Comparison of ENCODE assay signal across 1 cellular context in genomic region chrX:77436682-77437081, GRCh38.
TF ChIP-seq lines count a peak whose summit lies in the region.

No MANE protein-coding gene starts in this region.

TF ChIP-seq in SK-N-SH, 30 proteins besides CTCF, POLR2A, EP300 and RAD21 (continued from another document):
- TF ChIP-seq IRF3 (IDR thresholded peaks at IDR 0.05; ENCODE audit: low read depth, low read length) (no peak), USF1 (IDR thresholded peaks at IDR 0.05; ENCODE audit: borderline replicate concordance, low read depth) (no peak), SMC3 (IDR thresholded peaks at IDR 0.05; ENCODE audit: low read depth, low read length) (no peak), TEAD4 (IDR thresholded peaks at IDR 0.05; ENCODE audit: borderline replicate concordance, insufficient read depth) (no peak), EZH2phosphoT487 (IDR thresholded peaks at IDR 0.05; ENCODE audit: borderline replicate concordance, low read depth) (no peak), MEF2A (IDR thresholded peaks at IDR 0.05; ENCODE audit: borderline replicate concordance, low read depth) (no peak), USF2 (IDR thresholded peaks at IDR 0.05; ENCODE audit: borderline replicate concordance, low read depth, low read length) (no peak), ELF1 (IDR thresholded peaks at IDR 0.05) (no peak), GATA2 (CRISPR knock-in tag; IDR thresholded peaks at IDR 0.05) (no peak), TAF1 (IDR thresholded peaks at IDR 0.05; ENCODE audit: borderline replicate concordance, low read depth, low read length) (no peak), NRF1 (IDR thresholded peaks at IDR 0.05; ENCODE audit: low read depth, low read length) (no peak), FOSL2 (IDR thresholded peaks at IDR 0.05; ENCODE audit: borderline replicate concordance, low read depth) (peak; percentile 54; the same call in 1 of the 2 replicates), FOXJ3 (CRISPR knock-in tag; IDR thresholded peaks at IDR 0.05) (no peak), FOXM1 (IDR thresholded peaks at IDR 0.05; ENCODE audit: low read depth) (peak; percentile 51; the same call in 1 of the 2 replicates), RXRA (IDR thresholded peaks at IDR 0.05; ENCODE audit: borderline replicate concordance, low read depth) (peak; percentile 51; the same call in 1 of the 2 replicates), ZBTB33 (IDR thresholded peaks at IDR 0.05; ENCODE audit: borderline replicate concordance, low read depth) (no peak), PBX3 (IDR thresholded peaks at IDR 0.05) (peak; percentile 20; the same call in 1 of the 2 replicates), POLR2AphosphoS5 (IDR thresholded peaks at IDR 0.05; ENCODE audit: low read depth, low read length) (no peak), CHD2 (IDR thresholded peaks at IDR 0.05; ENCODE audit: low read length, partially characterized antibody) (no peak), REST (IDR thresholded peaks at IDR 0.05; ENCODE audit: low read depth, low read length) (no peak), MAX (IDR thresholded peaks at IDR 0.05; ENCODE audit: low read depth) (0 out of 2 replicates have a peak, but pooled peaks have one; percentile 41), MXI1 (IDR thresholded peaks at IDR 0.05; ENCODE audit: low read depth, low read length) (no peak), GABPA (IDR thresholded peaks at IDR 0.05; ENCODE audit: low read depth) (0 out of 2 replicates have a peak, but pooled peaks have one; percentile 11), RFX5 (IDR thresholded peaks at IDR 0.05; ENCODE audit: low read length) (no peak), TCF12 (IDR thresholded peaks at IDR 0.05) (peak; percentile 50), SIN3A (IDR thresholded peaks at IDR 0.05; ENCODE audit: borderline replicate concordance, low read depth, low read length) (no peak), RCOR1 (IDR thresholded peaks at IDR 0.05; ENCODE audit: low read length) (no peak), JUND (IDR thresholded peaks at IDR 0.05) (peak; percentile 54)
